Comparison of ENCODE assay signal across 14 cellular contexts in genomic region chr1:5585256-5585655, GRCh38.
A peak's percentile ranks its signal among the peaks of the same experiment; 100 is the strongest.
DNase-seq lines count a peak whose midpoint lies in the region; ATAC-seq and TF ChIP-seq lines count a peak whose summit lies in the region.
"Had no signal": no experiment of that assay in that cellular context is flagged by ENCODE, and none has a peak within 500 bp of the region (broad histone marks: within the 10 kb centered on the region; RNA-seq: fewer than 3 reads in every experiment).

No MANE protein-coding gene starts in this region.

- no peak for TF ChIP-seq POLR2A in esophagus muscularis mucosa (IDR thresholded peaks at IDR 0.05; ENCODE audit: low read depth)
- no peak for TF ChIP-seq POLR2A in spleen (IDR thresholded peaks at IDR 0.05)

- H3K27me3 ChIP-seq in right atrium auricular region (no peaks in the 10 kb centered on the region), heart right ventricle (peaks cover 0 to 32% (median 12%) of the 10 kb centered on the region in 7 donors), esophagus muscularis mucosa (peaks cover 0 to 36% (median 0%) of the 10 kb centered on the region in 4 donors), spleen (replicated peaks in 1 of 7) (peaks cover 0 to 32% (median 0%) of the 10 kb centered on the region in 7 donors)
- H3K27me3 ChIP-seq: BLaER1 treated with 17β-estradiol and CSF1 and Interleukin-3, amounts not matched to agents 10 nM and 100 nM had no signal

- TF ChIP-seq EP300 in esophagus muscularis mucosa (IDR thresholded peaks at IDR 0.05), result no peak

- no peak for TF ChIP-seq CTCF in right atrium auricular region (IDR thresholded peaks at IDR 0.05)
- TF ChIP-seq CTCF in heart right ventricle (IDR thresholded peaks at IDR 0.05), result no peak
- no peak for TF ChIP-seq CTCF in esophagus muscularis mucosa (IDR thresholded peaks at IDR 0.05)
- no peak for TF ChIP-seq CTCF in spleen (IDR thresholded peaks at IDR 0.05 in 8 of 11, conservative IDR thresholded peaks at IDR 0.05 in 3 of 11)

- ATAC-seq in heart right ventricle, result no peak
- ATAC-seq: CD8-positive, alpha-beta T cell; HepG2 had no signal

- no peaks in the 10 kb centered on the region for H3K36me3 ChIP-seq in right atrium auricular region
- no peaks in the 10 kb centered on the region for H3K36me3 ChIP-seq in heart right ventricle
- no peaks in the 10 kb centered on the region for H3K36me3 ChIP-seq in esophagus muscularis mucosa
- H3K36me3 ChIP-seq in spleen, result no peaks in the 10 kb centered on the region
- H3K36me3 ChIP-seq: BLaER1 treated with 17β-estradiol and CSF1 and Interleukin-3, amounts not matched to agents 10 nM and 100 nM had no signal

- intact Hi-C loops in heart right ventricle (cut with DNase I), result no loop called here
- intact Hi-C loops in esophagus muscularis mucosa (cut with DNase I), result no loop called here
- intact Hi-C loops in spleen (cut with DNase I; ENCODE audit: low total_unique reads), result no loop called here

- peak; percentile 16 for DNase-seq in right atrium auricular region (ENCODE audit: low spot score)
- DNase-seq in heart right ventricle, result no peak
- peak; percentile 66 for DNase-seq in esophagus muscularis mucosa (ENCODE audit: extremely low spot score)
- peak; percentile 1 for DNase-seq in spleen
- no peak for DNase-seq in NCI-H82 treated with DMSO at 0.1 percent for 48 hours (lab: John Stamatoyannopoulos, UW; ENCODE audit: unreplicated experiment)
- DNase-seq in anterior cingulate cortex (lab: John Stamatoyannopoulos, UW), result no peak
- DNase-seq: Calu3; CD8-positive, alpha-beta T cell; DMS79 treated with DMSO at 0.1 percent for 48 hours; GF-D8; GOT3; H7 had no signal

- no peaks in the 10 kb centered on the region for H3K4me1 ChIP-seq in right atrium auricular region
- no peaks in the 10 kb centered on the region for H3K4me1 ChIP-seq in heart right ventricle
- H3K4me1 ChIP-seq in esophagus muscularis mucosa, result no peaks in the 10 kb centered on the region
- H3K4me1 ChIP-seq in spleen, result no peaks in the 10 kb centered on the region

- peaks cover 0 to 5% of the 10 kb centered on the region in 2 donors for H3K9me3 ChIP-seq in right atrium auricular region
- H3K9me3 ChIP-seq in heart right ventricle, result peaks cover 0 to 14% (median under 1%) of the 10 kb centered on the region in 11 donors
- peaks cover 0 to 6% (median 0%) of the 10 kb centered on the region in 4 donors for H3K9me3 ChIP-seq in esophagus muscularis mucosa
- H3K9me3 ChIP-seq in spleen, result peaks cover 0 to 7% (median 4%) of the 10 kb centered on the region in 8 donors

- H3K4me3 ChIP-seq in right atrium auricular region (no peak overlapping the region), heart right ventricle (no peak overlapping the region), esophagus muscularis mucosa (no peak overlapping the region), spleen (no peak overlapping the region)
- H3K4me3 ChIP-seq: BLaER1 treated with 17β-estradiol and CSF1 and Interleukin-3, amounts not matched to agents 10 nM and 100 nM had no signal

- no peak overlapping the region for H3K27ac ChIP-seq in right atrium auricular region
- H3K27ac ChIP-seq in heart right ventricle, result no peak overlapping the region
- H3K27ac ChIP-seq in esophagus muscularis mucosa (replicated peaks in 1 of 4), result no peak overlapping the region
- H3K27ac ChIP-seq in spleen, result no peak overlapping the region
- H3K27ac ChIP-seq: BLaER1 treated with 17β-estradiol and CSF1 and Interleukin-3, amounts not matched to agents 10 nM and 100 nM had no signal

- WGBS in heart right ventricle, 2 donors, result 76% methylated on average over 9 of the region's 9 CpGs
- WGBS in esophagus muscularis mucosa, result 80% methylated on average over 9 of the region's 9 CpGs
- WGBS in spleen, 5 donors, result 76 to 85% (median 83%) methylated on average over 9 of the region's 9 CpGs

Comparison
In these comparisons a context has a peak if more than half of its experiments do, and no peak if none do; other contexts are left out.
1. DNase-seq: peak in right atrium auricular region (single experiment), esophagus muscularis mucosa (single experiment) and spleen (single experiment); none in heart right ventricle (0 of 2), NCI-H82 treated with DMSO at 0.1 percent for 48 hours (single experiment) and anterior cingulate cortex (0 of 58).